In genomic region chr21:26169611-26170470, GRCh38 we compare ENCODE assay signal across 1 cellular context.
TF ChIP-seq lines count a peak whose summit lies in the region.

No MANE protein-coding gene starts in this region.

TF ChIP-seq in WTC11, 78 proteins besides CTCF, POLR2A, EP300 and RAD21 (continued from another document):
- no peak for TF ChIP-seq ZMAT4 (CRISPR knock-in tag; IDR thresholded peaks at IDR 0.05)
- no peak for TF ChIP-seq ZNF232 (CRISPR knock-in tag; IDR thresholded peaks at IDR 0.05)
- TF ChIP-seq ARID4B (CRISPR knock-in tag; IDR thresholded peaks at IDR 0.05; ENCODE audit: borderline replicate concordance) = no peak; the same call in 1 of the 2 replicates
- no peak for TF ChIP-seq USF2 (CRISPR knock-in tag; IDR thresholded peaks at IDR 0.05)
- no peak for TF ChIP-seq GRHL2 (CRISPR knock-in tag; IDR thresholded peaks at IDR 0.05; ENCODE audit: insufficient replicate concordance, severe bottlenecking)
- no peak for TF ChIP-seq CDX4 (CRISPR knock-in tag; IDR thresholded peaks at IDR 0.05; ENCODE audit: borderline replicate concordance)
- TF ChIP-seq IRF1 (CRISPR knock-in tag; IDR thresholded peaks at IDR 0.05) = no peak
- no peak for TF ChIP-seq ZNF138 (CRISPR knock-in tag; conservative IDR thresholded peaks at IDR 0.05)
- no peak for TF ChIP-seq IRF2 (CRISPR knock-in tag; IDR thresholded peaks at IDR 0.05; ENCODE audit: borderline replicate concordance, low read depth)
- TF ChIP-seq ZNF317 (CRISPR knock-in tag; IDR thresholded peaks at IDR 0.05; ENCODE audit: borderline replicate concordance, low read depth) = peak; percentile 24; the same call in 1 of the 2 replicates
- TF ChIP-seq ZNF219 (CRISPR knock-in tag; IDR thresholded peaks at IDR 0.05; ENCODE audit: borderline replicate concordance) = no peak
- TF ChIP-seq NR1H2 (CRISPR knock-in tag; IDR thresholded peaks at IDR 0.05) = no peak
- no peak for TF ChIP-seq STAT6 (CRISPR knock-in tag; conservative IDR thresholded peaks at IDR 0.05; ENCODE audit: low read depth)
- TF ChIP-seq HMGA2 (CRISPR knock-in tag; IDR thresholded peaks at IDR 0.05) = no peak
- no peak for TF ChIP-seq ZSCAN18 (CRISPR knock-in tag; IDR thresholded peaks at IDR 0.05)
- 0 out of 2 replicates have a peak, but pooled peaks have one; percentile 33 for TF ChIP-seq ZBTB43 (CRISPR knock-in tag; IDR thresholded peaks at IDR 0.05)
- TF ChIP-seq MYBL2 (CRISPR knock-in tag; IDR thresholded peaks at IDR 0.05) = peak; percentile 22; the same call in 1 of the 2 replicates
- 0 out of 2 replicates have a peak, but pooled peaks have one; percentile 4 for TF ChIP-seq FOXK1 (CRISPR knock-in tag; IDR thresholded peaks at IDR 0.05)
- TF ChIP-seq NFYB (CRISPR knock-in tag; conservative IDR thresholded peaks at IDR 0.05; ENCODE audit: low read depth) = no peak
- TF ChIP-seq OVOL2 (CRISPR knock-in tag; IDR thresholded peaks at IDR 0.05; ENCODE audit: borderline replicate concordance) = no peak
- TF ChIP-seq PRDM15 (CRISPR knock-in tag; IDR thresholded peaks at IDR 0.05) = no peak
- no peak for TF ChIP-seq AFF4 (CRISPR knock-in tag; IDR thresholded peaks at IDR 0.05; ENCODE audit: borderline replicate concordance)
- no peak for TF ChIP-seq ZNF512 (CRISPR knock-in tag; IDR thresholded peaks at IDR 0.05; ENCODE audit: borderline replicate concordance)
- no peak for TF ChIP-seq TEAD1 (CRISPR knock-in tag; IDR thresholded peaks at IDR 0.05)
- TF ChIP-seq ATF2 (CRISPR knock-in tag; IDR thresholded peaks at IDR 0.05; ENCODE audit: borderline replicate concordance, low read depth) = no peak
- no peak for TF ChIP-seq MXD4 (CRISPR knock-in tag; IDR thresholded peaks at IDR 0.05; ENCODE audit: borderline replicate concordance)
